Comparison of ENCODE assay signal across 8 cellular contexts in the genomic region with DNA sequence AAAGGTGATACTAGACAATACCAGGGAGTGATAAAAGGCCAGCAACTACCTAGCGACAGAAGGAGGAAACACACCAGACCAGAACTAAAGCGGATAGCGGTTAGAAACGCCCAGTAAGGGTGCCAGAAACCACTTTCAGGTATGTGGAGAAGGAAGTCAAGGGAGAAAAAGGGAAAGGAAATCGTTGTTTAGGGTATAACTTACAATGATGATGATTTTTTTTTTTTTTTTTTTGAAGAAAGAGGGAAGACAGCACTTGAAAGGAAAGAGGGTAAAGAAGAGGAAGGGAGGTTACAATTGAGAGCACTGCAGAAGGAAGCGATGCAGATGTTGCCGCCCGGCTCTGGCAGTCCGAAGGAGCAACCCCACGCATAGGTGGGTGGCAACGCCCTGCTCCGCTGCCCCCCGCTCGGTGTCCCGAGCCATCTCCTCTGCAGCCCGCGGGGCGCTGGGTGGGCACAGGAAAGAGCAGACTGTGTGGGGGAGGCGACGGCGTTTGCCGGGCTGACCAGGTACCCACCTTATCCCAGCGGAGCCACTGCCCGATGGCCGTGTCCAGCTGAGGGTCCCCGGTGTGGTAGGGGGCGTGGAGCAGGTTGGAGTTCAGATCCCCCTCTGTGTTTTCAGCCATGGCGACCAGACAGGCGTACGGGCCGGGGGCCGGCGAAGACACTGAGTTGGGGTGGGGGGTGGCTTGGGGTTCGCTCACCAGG. TPM values are rescaled to one million over a fixed set of nuclear protein-coding genes. Genes with fewer than 3 reads are reported as not detected.
DNase-seq lines count a peak whose midpoint lies in the region; ATAC-seq and TF ChIP-seq lines count a peak whose summit lies in the region.

No MANE protein-coding gene starts in this region.

- H3K36me3 Mint-ChIP-seq in endothelial cell (ENCODE audit: low read depth, unreplicated experiment): peaks cover 9% of the 10 kb centered on the region

- H3K9me3 Mint-ChIP-seq in endothelial cell (ENCODE audit: unreplicated experiment): no peaks in the 10 kb centered on the region

- H3K27ac ChIP-seq in mucosa of rectum (ENCODE audit: low read depth in 2 of 2, low read length in 2 of 2) (peak overlapping the region; percentile 86 to 91), thoracic aorta (peak overlapping the region; percentile 67 to 94)

- peak; percentile 63 for DNase-seq in ELF-1 (ENCODE audit: low read depth, low spot score)
- DNase-seq in NCI-H345 treated with DMSO at 0.1 percent for 48 hours (lab: John Stamatoyannopoulos, UW; ENCODE audit: unreplicated experiment): peak; percentile 44
- peak; percentile 54 for DNase-seq in activated CD4-positive, CD25-positive, alpha-beta regulatory T cell treated with anti-CD3 and anti-CD28 coated beads, Interleukin-2, amount 50 U/mL, for 72 hours
- DNase-seq in endothelial cell (ENCODE audit: low spot score): peak; percentile 23
- no peak for DNase-seq in thoracic aorta (ENCODE audit: low spot score)

- H3K4me1 ChIP-seq in mucosa of rectum (ENCODE audit: control insufficient read depth in 2 of 2, insufficient read depth in 2 of 2, low read length in 2 of 2) (peaks cover 0 to 5% of the 10 kb centered on the region in 2 donors), thoracic aorta (ENCODE audit: control insufficient read depth in 1 of 2, low read depth in 2 of 2) (peaks cover 8% of the 10 kb centered on the region in 2 donors)

- no peaks in the 10 kb centered on the region for H3K36me3 ChIP-seq in mucosa of rectum (ENCODE audit: control insufficient read depth in 2 of 2, insufficient read depth in 2 of 2, low read length in 2 of 2)
- no peaks in the 10 kb centered on the region for H3K36me3 ChIP-seq in thoracic aorta

- H3K4me3 Mint-ChIP-seq in endothelial cell (ENCODE audit: unreplicated experiment): peak overlapping the region; percentile 99

- peaks cover 29% of the 10 kb centered on the region for H3K4me1 Mint-ChIP-seq in endothelial cell (ENCODE audit: unreplicated experiment)

- H3K9ac ChIP-seq in mucosa of rectum (ENCODE audit: low read depth in 1 of 2, low read length in 2 of 2): peak overlapping the region; percentile 81 to 92

- H3K27me3 Mint-ChIP-seq in endothelial cell (ENCODE audit: unreplicated experiment): peaks cover 12% of the 10 kb centered on the region

- H3K9me3 ChIP-seq in mucosa of rectum (ENCODE audit: control insufficient read depth in 2 of 2, low read length in 2 of 2) (no peaks in the 10 kb centered on the region), thoracic aorta (no peaks in the 10 kb centered on the region)

- H3K27ac Mint-ChIP-seq in endothelial cell (ENCODE audit: unreplicated experiment): peak overlapping the region; percentile 93

- no peaks in the 10 kb centered on the region for H3K27me3 ChIP-seq in mucosa of rectum (ENCODE audit: control insufficient read depth in 2 of 2, insufficient read depth in 2 of 2, low read length in 2 of 2)
- no peaks in the 10 kb centered on the region for H3K27me3 ChIP-seq in thoracic aorta (replicated peaks; ENCODE audit: insufficient read depth)

- peak overlapping the region; percentile 94 to 95 for H3K4me3 ChIP-seq in mucosa of rectum (ENCODE audit: low read length in 2 of 2)
- H3K4me3 ChIP-seq in thoracic aorta: peak overlapping the region; percentile 80

- ATAC-seq in HG02938 (IDR thresholded peaks at IDR 0.05; ENCODE audit: unreplicated experiment) (peak; percentile 5), thoracic aorta (ENCODE audit: insufficient number of reproducible peaks, low FRiP score, low read depth) (no peak), HG03378 (IDR thresholded peaks at IDR 0.05; ENCODE audit: unreplicated experiment) (no peak)

- no peak for TF ChIP-seq CTCF in endothelial cell (IDR thresholded peaks at IDR 0.05; ENCODE audit: unreplicated experiment)
- no peak for TF ChIP-seq CTCF in thoracic aorta (IDR thresholded peaks at IDR 0.05)

RNA-seq across cellular contexts. Expression of a gene that starts 0.5 kb away (rescaled TPM):
- 51.3 TPM for total RNA-seq in endothelial cell (ENCODE audit: unreplicated experiment)
- total RNA-seq in thoracic aorta: 10 to 100 TPM in 1 of 2 donors, 1 to 10 TPM in 1; 8.9 to 12.4 TPM
